In the genomic region with DNA sequence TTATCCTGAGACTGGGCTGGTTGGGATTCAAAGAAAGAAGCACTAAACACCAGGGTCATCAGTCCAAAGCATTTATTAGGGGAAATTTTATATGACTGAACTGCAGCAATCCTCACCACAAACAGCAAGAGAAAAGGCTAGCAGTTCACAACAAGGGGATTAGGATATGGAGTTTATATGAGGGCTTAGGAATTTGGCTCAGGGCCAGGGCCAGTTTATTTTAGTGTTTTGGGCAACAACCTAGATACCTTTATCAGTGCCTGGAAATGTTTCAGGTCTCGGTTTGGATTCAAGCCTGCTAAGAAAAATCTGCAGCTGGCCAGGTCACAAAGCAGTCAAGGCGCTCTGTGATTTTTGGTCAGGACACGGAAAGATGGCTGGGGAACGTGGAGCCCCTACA, we compare ENCODE assay signal across 20 cellular contexts. TPM values are rescaled to one million over a fixed set of nuclear protein-coding genes. Genes with fewer than 3 reads are reported as not detected.
DNase-seq lines count a peak whose midpoint lies in the region; ATAC-seq, FAIRE-seq and TF ChIP-seq lines count a peak whose summit lies in the region.
"Had no signal": no experiment of that assay in that cellular context is flagged by ENCODE, and none has a peak within 500 bp of the region (broad histone marks: within the 10 kb centered on the region; RNA-seq: fewer than 3 reads in every experiment).

No MANE protein-coding gene starts in this region.

- H3K27ac Mint-ChIP-seq in neural crest cell (ENCODE audit: unreplicated experiment): no peak overlapping the region
- H3K27ac Mint-ChIP-seq in natural killer cell treated with Interleukin-12 subunit alpha and Interleukin-12 subunit beta and Interleukin-15 and Interleukin-18, amount 100 ng/mL, for 72 hours: no peak overlapping the region
- H3K27ac Mint-ChIP-seq: activated CD8-positive, alpha-beta T cell treated with anti-CD3 and anti-CD28 coated beads for 36 hours; activated naive CD4-positive, alpha-beta T cell treated with anti-CD3 and anti-CD28 coated beads for 36 hours; natural killer cell; progenitor cell of endocrine pancreas had no signal

- TF ChIP-seq POLR2A in H54 (IDR thresholded peaks at IDR 0.05; ENCODE audit: low read depth, low read length): no peak

- peaks cover 54% of the 10 kb centered on the region for H3K27me3 Mint-ChIP-seq in neural crest cell (ENCODE audit: low read depth)
- peaks cover 13 to 44% of the 10 kb centered on the region in 2 donors for H3K27me3 Mint-ChIP-seq in natural killer cell treated with Interleukin-12 subunit alpha and Interleukin-12 subunit beta and Interleukin-15 and Interleukin-18, amount 100 ng/mL, for 72 hours

- peaks cover 11% of the 10 kb centered on the region for H3K4me1 Mint-ChIP-seq in neural crest cell
- H3K4me1 Mint-ChIP-seq in natural killer cell treated with Interleukin-12 subunit alpha and Interleukin-12 subunit beta and Interleukin-15 and Interleukin-18, amount 100 ng/mL, for 72 hours (ENCODE audit: low read depth in 2 of 2): peaks cover 0 to 7% of the 10 kb centered on the region in 2 donors

- no peak for ATAC-seq in natural killer cell treated with Interleukin-12 subunit alpha and Interleukin-12 subunit beta and Interleukin-15 and Interleukin-18, amount 100 ng/mL, for 72 hours
- ATAC-seq: activated CD8-positive, alpha-beta T cell treated with anti-CD3 and anti-CD28 coated beads for 36 hours; natural killer cell had no signal

- FAIRE-seq in H54 (lab: Jason Lieb, UNC): peak; percentile 38
- FAIRE-seq in D721Med (lab: Jason Lieb, UNC): no peak

- H3K4me3 Mint-ChIP-seq in neural crest cell: peak overlapping the region; percentile 16
- H3K4me3 Mint-ChIP-seq in natural killer cell treated with Interleukin-12 subunit alpha and Interleukin-12 subunit beta and Interleukin-15 and Interleukin-18, amount 100 ng/mL, for 72 hours: no peak overlapping the region
- H3K4me3 Mint-ChIP-seq: activated CD8-positive, alpha-beta T cell treated with anti-CD3 and anti-CD28 coated beads for 36 hours; activated naive CD4-positive, alpha-beta T cell treated with anti-CD3 and anti-CD28 coated beads for 36 hours; natural killer cell had no signal

- TF ChIP-seq CTCF in fibroblast of the aortic adventitia (IDR thresholded peaks at IDR 0.05; ENCODE audit: insufficient read depth, low read length): no peak
- TF ChIP-seq CTCF in neural crest cell (conservative IDR thresholded peaks at IDR 0.05): no peak
- TF ChIP-seq CTCF in D721Med (IDR thresholded peaks at IDR 0.05; ENCODE audit: insufficient read depth, missing control alignments): no peak

- DNase-seq in H54 (ENCODE audit: insufficient read length, low spot score) (no peak), NCI-H69 (lab: John Stamatoyannopoulos, UW) (peak; percentile 28), fibroblast of the aortic adventitia (ENCODE audit: low read depth) (peak; percentile 66), neural crest cell (ENCODE audit: low read depth, low spot score) (no peak), D721Med (ENCODE audit: insufficient read length, low spot score) (no peak), COLO829 (ENCODE audit: low spot score) (no peak), NCI-H2171 (lab: John Stamatoyannopoulos, UW) (no peak)
- DNase-seq in natural killer cell treated with Interleukin-12 subunit alpha and Interleukin-12 subunit beta and Interleukin-15 and Interleukin-18, amount 100 ng/mL, for 72 hours (ENCODE audit: low spot score): no peak
- DNase-seq: activated CD8-positive, alpha-beta T cell treated with anti-CD3 and anti-CD28 coated beads for 36 hours; activated naive CD4-positive, alpha-beta T cell treated with anti-CD3 and anti-CD28 coated beads for 36 hours; activated T-cell treated with anti-CD3 and anti-CD28 coated beads, Interleukin-2, amount 50 U/mL, for 1 hour; aorta; head of caudate nucleus; MM.1S; natural killer cell; NCI-H1694 treated with DMSO at 0.1 percent for 48 hours; NCI-H510A; T-helper 2 cell had no signal

- no peak overlapping the region for H3K4me3 ChIP-seq in fibroblast of the aortic adventitia (ENCODE audit: low read depth, low read length)
- H3K4me3 ChIP-seq: SJSA1 had no signal

- H3K9me3 Mint-ChIP-seq in neural crest cell: no peaks in the 10 kb centered on the region
- H3K9me3 Mint-ChIP-seq in natural killer cell treated with Interleukin-12 subunit alpha and Interleukin-12 subunit beta and Interleukin-15 and Interleukin-18, amount 100 ng/mL, for 72 hours: no peaks in the 10 kb centered on the region
- H3K9me3 Mint-ChIP-seq: activated CD8-positive, alpha-beta T cell treated with anti-CD3 and anti-CD28 coated beads for 36 hours; activated naive CD4-positive, alpha-beta T cell treated with anti-CD3 and anti-CD28 coated beads for 36 hours; natural killer cell had no signal

- H3K36me3 Mint-ChIP-seq in neural crest cell (ENCODE audit: low read depth): peaks cover 4% of the 10 kb centered on the region
- H3K36me3 Mint-ChIP-seq in natural killer cell treated with Interleukin-12 subunit alpha and Interleukin-12 subunit beta and Interleukin-15 and Interleukin-18, amount 100 ng/mL, for 72 hours: peaks cover 17% of the 10 kb centered on the region
- H3K36me3 Mint-ChIP-seq: natural killer cell had no signal

RNA-seq across cellular contexts. Expression of a gene that starts 4.5 kb away (rescaled TPM):
- total RNA-seq in fibroblast of the aortic adventitia (ENCODE audit: low replicate concordance) (61.5 and 66.2 TPM in 2 replicates), neural crest cell (34.6 and 36.4 TPM in 2 replicates)
- 10 to 100 TPM; 33.0 to 46.3 TPM for total RNA-seq in natural killer cell treated with Interleukin-12 subunit alpha and Interleukin-12 subunit beta and Interleukin-15 and Interleukin-18, amount 100 ng/mL, for 72 hours

RNA-seq across cellular contexts. Expression of a gene that starts 14.9 kb away (rescaled TPM):
- total RNA-seq in fibroblast of the aortic adventitia (ENCODE audit: low replicate concordance): 89.9 and 112 TPM in 2 replicates
- 48.4 and 48.6 TPM in 2 replicates for total RNA-seq in neural crest cell
- 10 to 100 TPM; 43.0 to 43.9 TPM for total RNA-seq in natural killer cell treated with Interleukin-12 subunit alpha and Interleukin-12 subunit beta and Interleukin-15 and Interleukin-18, amount 100 ng/mL, for 72 hours

RNA-seq across cellular contexts. Expression of a gene that starts 16.1 kb away (rescaled TPM):
- 3.0 and 5.8 TPM in 2 replicates for total RNA-seq in fibroblast of the aortic adventitia (ENCODE audit: low replicate concordance)
- 2.1 and 3.6 TPM in 2 replicates for total RNA-seq in neural crest cell
- total RNA-seq in natural killer cell treated with Interleukin-12 subunit alpha and Interleukin-12 subunit beta and Interleukin-15 and Interleukin-18, amount 100 ng/mL, for 72 hours: 1 to 10 TPM; 1.1 to 1.7 TPM

RNA-seq across cellular contexts. Expression of a gene that starts 21.7 kb away (rescaled TPM):
- 33.1 and 50.9 TPM in 2 replicates for total RNA-seq in fibroblast of the aortic adventitia (ENCODE audit: low replicate concordance)
- 57.8 and 59.7 TPM in 2 replicates for total RNA-seq in neural crest cell
- total RNA-seq in natural killer cell treated with Interleukin-12 subunit alpha and Interleukin-12 subunit beta and Interleukin-15 and Interleukin-18, amount 100 ng/mL, for 72 hours: 10 to 100 TPM; 46.1 to 84.6 TPM

RNA-seq across cellular contexts. Expression of a gene that starts 42.7 kb away (rescaled TPM):
- total RNA-seq in fibroblast of the aortic adventitia (ENCODE audit: low replicate concordance) (4.2 and 7.9 TPM in 2 replicates), neural crest cell (not detected in 2 replicates)
- total RNA-seq in natural killer cell treated with Interleukin-12 subunit alpha and Interleukin-12 subunit beta and Interleukin-15 and Interleukin-18, amount 100 ng/mL, for 72 hours: 1 to 10 TPM; 1.6 to 1.7 TPM
- total RNA-seq: activated naive CD4-positive, alpha-beta T cell treated with anti-CD3 and anti-CD28 coated beads for 36 hours; progenitor cell of endocrine pancreas had no signal

Comparison
In these comparisons a context has a peak if more than half of its experiments do, and no peak if none do; other contexts are left out.
1. DNase-seq: peak in NCI-H69 (single experiment) and fibroblast of the aortic adventitia (single experiment); none in H54 (single experiment), neural crest cell (single experiment), D721Med (single experiment), COLO829 (single experiment), natural killer cell treated with Interleukin-12 subunit alpha and Interleukin-12 subunit beta and Interleukin-15 and Interleukin-18, amount 100 ng/mL, for 72 hours (single experiment) and NCI-H2171 (single experiment).